In the genomic region with DNA sequence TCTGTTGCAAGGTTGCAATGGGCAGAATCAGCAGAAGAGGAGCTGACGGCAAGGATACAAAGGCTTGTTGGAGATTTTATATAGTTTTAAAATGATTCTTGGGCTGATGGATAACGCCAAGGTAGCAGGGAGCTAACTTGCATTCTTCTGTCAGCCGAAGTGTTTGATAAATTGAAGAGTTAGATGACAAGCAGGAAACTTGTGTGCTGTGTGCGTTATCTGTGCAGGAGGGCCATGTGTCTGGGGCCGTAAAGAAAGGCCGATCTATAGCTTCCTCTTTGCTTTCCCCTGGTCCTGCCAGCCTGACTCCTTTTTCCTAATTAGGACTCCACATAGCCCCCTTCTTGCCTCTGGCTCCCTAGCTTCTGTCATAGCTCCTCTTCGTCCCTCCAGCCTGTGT, we compare ENCODE assay signal across 1 cellular context.
TF ChIP-seq lines count a peak whose summit lies in the region.

No MANE protein-coding gene starts in this region.

TF ChIP-seq in K562, 482 proteins besides CTCF, POLR2A, EP300 and RAD21 (continued from another document):
- TF ChIP-seq, protein P1, sequence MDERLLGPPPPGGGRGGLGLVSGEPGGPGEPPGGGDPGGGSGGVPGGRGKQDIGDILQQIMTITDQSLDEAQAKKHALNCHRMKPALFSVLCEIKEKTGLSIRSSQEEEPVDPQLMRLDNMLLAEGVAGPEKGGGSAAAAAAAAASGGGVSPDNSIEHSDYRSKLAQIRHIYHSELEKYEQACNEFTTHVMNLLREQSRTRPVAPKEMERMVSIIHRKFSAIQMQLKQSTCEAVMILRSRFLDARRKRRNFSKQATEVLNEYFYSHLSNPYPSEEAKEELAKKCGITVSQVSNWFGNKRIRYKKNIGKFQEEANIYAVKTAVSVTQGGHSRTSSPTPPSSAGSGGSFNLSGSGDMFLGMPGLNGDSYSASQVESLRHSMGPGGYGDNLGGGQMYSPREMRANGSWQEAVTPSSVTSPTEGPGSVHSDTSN (CRISPR knock-in tag; IDR thresholded peaks at IDR 0.05; ENCODE audit: low read depth), result no peak
- TF ChIP-seq, protein P1 (tag; conservative IDR thresholded peaks at IDR 0.05; ENCODE audit: low read depth), result peak; percentile 67
- TF ChIP-seq ILK (tag; IDR thresholded peaks at IDR 0.05; ENCODE audit: borderline replicate concordance, low read depth), result no peak
- no peak for TF ChIP-seq RHOXF2B (CRISPR knock-in tag; conservative IDR thresholded peaks at IDR 0.05)
- no peak for TF ChIP-seq TCF7 (IDR thresholded peaks at IDR 0.05; ENCODE audit: borderline replicate concordance)
- TF ChIP-seq, protein P2, sequence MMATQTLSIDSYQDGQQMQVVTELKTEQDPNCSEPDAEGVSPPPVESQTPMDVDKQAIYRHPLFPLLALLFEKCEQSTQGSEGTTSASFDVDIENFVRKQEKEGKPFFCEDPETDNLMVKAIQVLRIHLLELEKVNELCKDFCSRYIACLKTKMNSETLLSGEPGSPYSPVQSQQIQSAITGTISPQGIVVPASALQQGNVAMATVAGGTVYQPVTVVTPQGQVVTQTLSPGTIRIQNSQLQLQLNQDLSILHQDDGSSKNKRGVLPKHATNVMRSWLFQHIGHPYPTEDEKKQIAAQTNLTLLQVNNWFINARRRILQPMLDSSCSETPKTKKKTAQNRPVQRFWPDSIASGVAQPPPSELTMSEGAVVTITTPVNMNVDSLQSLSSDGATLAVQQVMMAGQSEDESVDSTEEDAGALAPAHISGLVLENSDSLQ (IDR thresholded peaks at IDR 0.05), result peak; percentile 56; the same call in 1 of the 2 replicates
- no peak for TF ChIP-seq ZNF140 (CRISPR knock-in tag; IDR thresholded peaks at IDR 0.05)
